ENCODE assay signal across 15 cellular contexts in the genomic region with DNA sequence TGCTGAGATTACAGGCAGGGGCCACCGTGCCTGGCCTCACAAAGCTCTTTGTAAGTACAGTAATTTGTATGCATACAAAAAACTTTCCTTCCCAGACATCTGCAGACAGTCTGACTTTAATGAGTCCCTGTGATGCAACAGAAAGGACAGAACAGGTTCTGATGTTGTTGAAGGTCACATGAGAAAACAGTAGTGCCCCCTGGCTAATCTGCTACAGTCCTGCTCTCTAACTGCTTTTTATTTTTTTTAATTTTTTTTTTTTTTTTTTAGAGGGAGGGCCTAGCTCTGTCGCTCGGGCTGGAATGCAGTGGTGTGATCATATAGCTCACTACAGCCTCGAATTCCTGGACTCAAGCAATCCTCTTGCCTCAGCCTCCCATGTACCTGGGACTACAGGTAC. TPM values are rescaled to one million over a fixed set of nuclear protein-coding genes. Genes with fewer than 3 reads are reported as not detected.
DNase-seq lines count a peak whose midpoint lies in the region; ATAC-seq lines count a peak whose summit lies in the region.
"Had no signal": no experiment of that assay in that cellular context is flagged by ENCODE, and none has a peak within 500 bp of the region (broad histone marks: within the 10 kb centered on the region; RNA-seq: fewer than 3 reads in every experiment).

No MANE protein-coding gene starts in this region.

- no peaks in the 10 kb centered on the region for H3K27me3 Mint-ChIP-seq in T-helper 2 cell treated with Interferon-gamma antibody and Interleukin-4, amounts not matched to agents 5 μg/mL and 100 μg/mL, for 36 hours (ENCODE audit: low read depth)
- H3K27me3 Mint-ChIP-seq: activated naive CD8-positive, alpha-beta T cell; central memory CD8-positive, alpha-beta T cell had no signal

- H3K27ac Mint-ChIP-seq in T-helper 2 cell treated with Interferon-gamma antibody and Interleukin-4, amounts not matched to agents 5 μg/mL and 100 μg/mL, for 36 hours, result no peak overlapping the region
- H3K27ac Mint-ChIP-seq: activated naive CD8-positive, alpha-beta T cell had no signal

- intact Hi-C loops in left colon (cut with DNase I, micrococcal nuclease), result no loop called here

- peak; percentile 54 for DNase-seq in COLO829 (ENCODE audit: low spot score)
- DNase-seq in HT-29 (ENCODE audit: low spot score), result peak; percentile 27
- peak; percentile 58 for DNase-seq in amniotic epithelial cell (ENCODE audit: low read depth)
- no peak for DNase-seq in left colon
- DNase-seq in inferior parietal cortex (ENCODE audit: extremely low spot score), result no peak
- no peak for DNase-seq in NCI-H1105 treated with DMSO at 0.1 percent for 48 hours (lab: John Stamatoyannopoulos, UW)
- DNase-seq in NCI-H146 treated with DMSO at 0.1 percent for 48 hours (lab: John Stamatoyannopoulos, UW; ENCODE audit: unreplicated experiment), result no peak
- no peak for DNase-seq in T-helper 2 cell treated with Interferon-gamma antibody and Interleukin-4, amounts not matched to agents 5 μg/mL and 100 μg/mL, for 36 hours (ENCODE audit: low spot score)
- DNase-seq: activated CD8-positive, alpha-beta memory T cell treated with anti-CD3 and anti-CD28 coated beads, Interleukin-2, amount 50 U/mL, for 4 hours; NCI-H2029 treated with DMSO at 0.1 percent for 48 hours; NK-92 treated with Interleukin-12 subunit alpha and Interleukin-12 subunit beta, amount 100 ng/mL, for 24 hours; nucleus accumbens; WERI-Rb-1 had no signal

- H3K4me3 Mint-ChIP-seq in T-helper 2 cell treated with Interferon-gamma antibody and Interleukin-4, amounts not matched to agents 5 μg/mL and 100 μg/mL, for 36 hours, result no peak overlapping the region
- H3K4me3 Mint-ChIP-seq: activated naive CD8-positive, alpha-beta T cell; central memory CD8-positive, alpha-beta T cell had no signal

- H3K36me3 Mint-ChIP-seq in T-helper 2 cell treated with Interferon-gamma antibody and Interleukin-4, amounts not matched to agents 5 μg/mL and 100 μg/mL, for 36 hours (ENCODE audit: low read depth), result peaks cover 44% of the 10 kb centered on the region

- peaks cover 8% of the 10 kb centered on the region for H3K4me1 Mint-ChIP-seq in T-helper 2 cell treated with Interferon-gamma antibody and Interleukin-4, amounts not matched to agents 5 μg/mL and 100 μg/mL, for 36 hours (ENCODE audit: low read depth)
- H3K4me1 Mint-ChIP-seq: central memory CD8-positive, alpha-beta T cell had no signal

- no peaks in the 10 kb centered on the region for H3K9me3 Mint-ChIP-seq in T-helper 2 cell treated with Interferon-gamma antibody and Interleukin-4, amounts not matched to agents 5 μg/mL and 100 μg/mL, for 36 hours
- H3K9me3 Mint-ChIP-seq: central memory CD8-positive, alpha-beta T cell had no signal

- peak; percentile 32 for ATAC-seq in left colon

RNA-seq across cellular contexts. Expression of a gene that starts 36.7 kb away (rescaled TPM):
- total RNA-seq in HT-29 (2014; rRNA removed; shearing (Covaris generic)), result 20.0 and 20.5 TPM in 2 replicates
- total RNA-seq in left colon, result 10 to 100 TPM; 45.8 to 56.0 TPM

Comparison
In these comparisons a context has a peak if more than half of its experiments do, and no peak if none do; other contexts are left out.
1. DNase-seq: peak in COLO829 (single experiment), HT-29 (single experiment) and amniotic epithelial cell (single experiment); none in left colon (0 of 2), inferior parietal cortex (single experiment), NCI-H1105 treated with DMSO at 0.1 percent for 48 hours (single experiment), NCI-H146 treated with DMSO at 0.1 percent for 48 hours (single experiment) and T-helper 2 cell treated with Interferon-gamma antibody and Interleukin-4, amounts not matched to agents 5 μg/mL and 100 μg/mL, for 36 hours (single experiment).